Comparison of ENCODE assay signal across 19 cellular contexts in the genomic region with DNA sequence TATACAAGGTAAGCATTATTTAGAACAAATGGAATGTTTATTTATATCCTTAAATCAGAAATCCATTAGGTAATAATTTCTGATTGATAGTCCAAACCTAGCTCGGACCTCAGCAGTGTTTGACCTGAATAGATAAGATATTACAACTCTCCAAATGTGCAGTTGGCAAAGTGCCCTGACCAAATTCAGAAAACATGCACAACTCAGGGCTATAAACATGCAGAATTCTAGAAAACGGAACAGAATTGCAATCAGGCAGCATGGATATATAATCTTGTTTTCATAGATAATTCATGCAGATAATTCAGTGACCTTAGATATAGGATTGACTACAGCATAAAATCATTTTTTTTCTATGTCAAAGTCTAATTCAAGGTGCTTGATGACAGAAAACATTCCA.
"Had no signal": no experiment of that assay in that cellular context is flagged by ENCODE, and none has a peak within 500 bp of the region (broad histone marks: within the 10 kb centered on the region; RNA-seq: fewer than 3 reads in every experiment).

No MANE protein-coding gene starts in this region.

- H3K27ac Mint-ChIP-seq: activated CD4-positive, alpha-beta T cell treated with anti-CD3 and anti-CD28 coated beads, Interleukin-2, amount 10 ng/mL, durations not matched to agents 24 days and 14 days; activated CD8-positive, alpha-beta T cell treated with anti-CD3 and anti-CD28 coated beads for 36 hours; activated naive CD8-positive, alpha-beta T cell treated with anti-CD3 and anti-CD28 coated beads, Interleukin-2, amount 10 ng/mL, durations not matched to agents 7 days and 5 days; activated T-helper 2 cell treated with anti-CD3 and anti-CD28 coated beads, Interferon-gamma antibody, Interleukin-2, Interleukin-4, amounts not matched to agents 10 μg/mL and 5 μg/mL and 100 μg/mL, durations not matched to agents 14 hours and 24 hours and 36 hours had no signal

- H3K27ac ChIP-seq: ascending aorta, coronary artery, tibial artery had no signal

- H3K27me3 ChIP-seq: ascending aorta, tibial artery had no signal

- H3K27me3 Mint-ChIP-seq: activated CD4-positive, alpha-beta T cell treated with anti-CD3 and anti-CD28 coated beads, Interleukin-2, amount 10 ng/mL, durations not matched to agents 24 days and 14 days; activated CD8-positive, alpha-beta T cell treated with anti-CD3 and anti-CD28 coated beads for 36 hours; activated naive CD8-positive, alpha-beta T cell treated with anti-CD3 and anti-CD28 coated beads, Interleukin-2, amount 10 ng/mL, durations not matched to agents 7 days and 5 days; central memory CD8-positive, alpha-beta T cell had no signal

- H3K4me3 Mint-ChIP-seq: activated CD4-positive, alpha-beta T cell treated with anti-CD3 and anti-CD28 coated beads, Interleukin-2, amount 10 ng/mL, durations not matched to agents 24 days and 14 days; activated CD8-positive, alpha-beta T cell treated with anti-CD3 and anti-CD28 coated beads for 36 hours; activated naive CD8-positive, alpha-beta T cell treated with anti-CD3 and anti-CD28 coated beads, Interleukin-2, amount 10 ng/mL, durations not matched to agents 7 days and 5 days; central memory CD8-positive, alpha-beta T cell; nephron had no signal

- H3K4me1 Mint-ChIP-seq: activated CD4-positive, alpha-beta T cell treated with anti-CD3 and anti-CD28 coated beads, Interleukin-2, amount 10 ng/mL, durations not matched to agents 24 days and 14 days; activated naive CD8-positive, alpha-beta T cell treated with anti-CD3 and anti-CD28 coated beads, Interleukin-2, amount 10 ng/mL, durations not matched to agents 7 days and 5 days; central memory CD8-positive, alpha-beta T cell had no signal

- ATAC-seq: activated CD8-positive, alpha-beta T cell treated with anti-CD3 and anti-CD28 coated beads for 36 hours; esophagus mucosa had no signal

- H3K36me3 ChIP-seq: ascending aorta, tibial artery had no signal

- DNase-seq: activated CD4-positive, alpha-beta T cell treated with anti-CD3 and anti-CD28 coated beads, Interleukin-2, amount 10 ng/mL, durations not matched to agents 24 days and 14 days; activated CD8-positive, alpha-beta T cell treated with anti-CD3 and anti-CD28 coated beads for 36 hours; activated naive CD4-positive, alpha-beta T cell treated with Interleukin-2 at 50 U/mL for 16 hours; activated naive CD8-positive, alpha-beta T cell treated with anti-CD3 and anti-CD28 coated beads, Interleukin-2, amount 10 ng/mL, durations not matched to agents 7 days and 5 days; activated T-cell treated with anti-CD3 and anti-CD28 coated beads, Interleukin-2, amount 50 U/mL, for 1 hour; midbrain; posterior cingulate gyrus; stimulated activated CD4-positive, alpha-beta T cell treated with anti-CD3 and anti-CD28 coated beads, Interleukin-12 subunit alpha, Interleukin-12 subunit beta, amount 100 ng/mL, for 4 hours; stimulated activated CD4-positive, alpha-beta T cell treated with anti-CD3 and anti-CD28 coated beads, Interleukin-1b, Interleukin-23, amount 100 ng/mL, for 48 hours; stimulated activated CD8-positive, alpha-beta memory T cell treated with anti-CD3 and anti-CD28 coated beads, Interleukin-4, amount 100 ng/mL, for 48 hours; stimulated activated naive CD4-positive, alpha-beta T cell; T1000; tibial artery had no signal

- H3K9me3 Mint-ChIP-seq: activated CD4-positive, alpha-beta T cell treated with anti-CD3 and anti-CD28 coated beads, Interleukin-2, amount 10 ng/mL, durations not matched to agents 24 days and 14 days; activated CD8-positive, alpha-beta T cell treated with anti-CD3 and anti-CD28 coated beads for 36 hours; activated naive CD8-positive, alpha-beta T cell treated with anti-CD3 and anti-CD28 coated beads, Interleukin-2, amount 10 ng/mL, durations not matched to agents 7 days and 5 days; activated T-helper 2 cell treated with anti-CD3 and anti-CD28 coated beads, Interferon-gamma antibody, Interleukin-2, Interleukin-4, amounts not matched to agents 10 μg/mL and 5 μg/mL and 100 μg/mL, durations not matched to agents 14 hours and 24 hours and 36 hours; central memory CD8-positive, alpha-beta T cell; nephron had no signal

- H3K4me3 ChIP-seq: ascending aorta, coronary artery, tibial artery had no signal

- H3K9me3 ChIP-seq: ascending aorta, tibial artery had no signal

- H3K4me1 ChIP-seq: ascending aorta, tibial artery had no signal

- H3K36me3 Mint-ChIP-seq: activated naive CD8-positive, alpha-beta T cell treated with anti-CD3 and anti-CD28 coated beads, Interleukin-2, amount 10 ng/mL, durations not matched to agents 7 days and 5 days had no signal
